Comparison of ENCODE assay signal across 21 cellular contexts in the genomic region with DNA sequence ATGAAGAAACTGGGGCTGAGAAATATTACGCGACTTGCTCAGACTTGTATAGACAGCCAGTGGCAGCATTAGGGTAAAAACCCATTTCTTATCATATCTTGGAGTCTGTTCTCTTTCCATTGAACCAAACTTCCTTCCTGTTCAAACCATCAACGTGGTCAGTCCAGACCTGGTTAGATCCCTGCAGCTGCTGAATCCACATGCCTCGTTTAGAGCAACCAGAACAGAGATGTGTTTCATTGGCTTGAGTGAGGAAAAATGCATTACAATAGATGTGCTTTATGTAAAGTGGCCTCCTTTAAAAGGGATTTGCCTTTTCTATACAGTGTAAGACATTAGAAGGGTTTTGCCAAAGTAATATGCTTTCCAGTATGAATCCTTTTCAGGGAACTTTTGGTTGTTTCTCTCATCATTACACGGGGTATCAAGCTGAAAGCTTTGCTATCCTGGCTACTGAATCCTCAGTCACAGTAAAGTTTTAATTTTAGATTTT.
"Had no signal": no experiment of that assay in that cellular context is flagged by ENCODE, and none has a peak within 500 bp of the region (broad histone marks: within the 10 kb centered on the region; RNA-seq: fewer than 3 reads in every experiment).

No MANE protein-coding gene starts in this region.

- H3K9me3 Mint-ChIP-seq: activated CD4-positive, alpha-beta memory T cell treated with anti-CD3 and anti-CD28 coated beads for 36 hours; activated CD4-positive, alpha-beta T cell treated with anti-CD3 and anti-CD28 coated beads, Interleukin-2, amount 10 ng/mL, durations not matched to agents 7 days and 5 days; T-helper 1 cell treated with Interleukin-12 subunit alpha and Interleukin-12 subunit beta and Interleukin-4 antibody, amounts not matched to agents 30 μg/mL and 1 μg/mL, for 36 hours had no signal

- H3K27me3 ChIP-seq: cardiac muscle cell had no signal

- H3K27me3 Mint-ChIP-seq: activated CD4-positive, alpha-beta memory T cell treated with anti-CD3 and anti-CD28 coated beads for 36 hours; activated CD4-positive, alpha-beta T cell treated with anti-CD3 and anti-CD28 coated beads, Interleukin-2, amount 10 ng/mL, durations not matched to agents 7 days and 5 days; activated naive CD8-positive, alpha-beta T cell had no signal

- ATAC-seq: activated T-cell treated with anti-CD3 and anti-CD28 coated beads, Interleukin-2, amount 50 U/mL, for 4 hours; K562; PC-3 had no signal

- H3K27ac ChIP-seq: cardiac muscle cell had no signal

- H3K36me3 Mint-ChIP-seq: activated CD4-positive, alpha-beta memory T cell treated with anti-CD3 and anti-CD28 coated beads for 36 hours; activated naive CD8-positive, alpha-beta T cell; brain had no signal

- H3K4me1 Mint-ChIP-seq: activated CD4-positive, alpha-beta T cell treated with anti-CD3 and anti-CD28 coated beads, Interleukin-2, amount 10 ng/mL, durations not matched to agents 7 days and 5 days had no signal

- DNase-seq: activated CD4-positive, alpha-beta memory T cell treated with anti-CD3 and anti-CD28 coated beads for 36 hours; activated CD4-positive, alpha-beta T cell treated with anti-CD3 and anti-CD28 coated beads, Interleukin-2, amount 10 ng/mL, durations not matched to agents 7 days and 5 days; activated CD4-positive, CD25-positive, alpha-beta regulatory T cell treated with anti-CD3 and anti-CD28 coated beads, Interleukin-2, amount 50 U/mL, for 72 hours; activated CD8-positive, alpha-beta memory T cell treated with anti-CD3 and anti-CD28 coated beads for 24 hours; activated effector memory CD4-positive, alpha-beta T cell treated with anti-CD3 and anti-CD28 coated beads, Interleukin-2, amount 50 U/mL, for 16 hours; activated naive CD4-positive, alpha-beta T cell treated with Interleukin-2 at 50 U/mL for 16 hours; activated T-cell treated with anti-CD3 and anti-CD28 coated beads, Interleukin-2, amount 50 U/mL, for 4 hours; amygdala; NCI-H1092; NCI-H1436 treated with DMSO at 0.1 percent for 48 hours; NCI-H187; NCI-H2081; NCI-H510A treated with DMSO at 0.1 percent for 48 hours; NCI-H69; PC-3; SHP77 treated with DMSO at 0.1 percent for 48 hours had no signal

- H3K4me3 ChIP-seq: cardiac muscle cell, K562 had no signal

- H3K36me3 ChIP-seq: cardiac muscle cell had no signal

- H3K4me3 Mint-ChIP-seq: activated CD4-positive, alpha-beta memory T cell treated with anti-CD3 and anti-CD28 coated beads for 36 hours; activated CD4-positive, alpha-beta T cell treated with anti-CD3 and anti-CD28 coated beads, Interleukin-2, amount 10 ng/mL, durations not matched to agents 7 days and 5 days; activated naive CD8-positive, alpha-beta T cell; activated T-cell treated with anti-CD3 and anti-CD28 coated beads, Interleukin-2, amount 50 U/mL, for 4 hours; brain; T-helper 1 cell treated with Interleukin-12 subunit alpha and Interleukin-12 subunit beta and Interleukin-4 antibody, amounts not matched to agents 30 μg/mL and 1 μg/mL, for 36 hours had no signal

- H3K27ac Mint-ChIP-seq: activated CD4-positive, alpha-beta memory T cell treated with anti-CD3 and anti-CD28 coated beads for 36 hours; activated CD4-positive, alpha-beta T cell treated with anti-CD3 and anti-CD28 coated beads, Interleukin-2, amount 10 ng/mL, durations not matched to agents 7 days and 5 days; activated naive CD8-positive, alpha-beta T cell; brain; T-helper 1 cell treated with Interleukin-12 subunit alpha and Interleukin-12 subunit beta and Interleukin-4 antibody, amounts not matched to agents 30 μg/mL and 1 μg/mL, for 36 hours had no signal
